ENCODE assay signal across 8 cellular contexts in genomic region chr1:202343652-202344349, GRCh38. TPM values are rescaled to one million over a fixed set of nuclear protein-coding genes. Genes with fewer than 3 reads are reported as not detected.
DNase-seq lines count a peak whose midpoint lies in the region; ATAC-seq, FAIRE-seq and TF ChIP-seq lines count a peak whose summit lies in the region.

No MANE protein-coding gene starts in this region.

- H3K79me2 ChIP-seq in K562 (ENCODE audit: control insufficient read depth, insufficient read depth, low read length) = peaks cover 31% of the 10 kb centered on the region

- no TSS peak for BruUV-seq in K562 (replicated peaks; lab: Mats Ljungman, UMichigan)

- H2AK5ac ChIP-seq in mesenchymal stem cell (ENCODE audit: low read length, severe bottlenecking) = no peak overlapping the region

- no peak overlapping the region for H2BK120ac ChIP-seq in mesenchymal stem cell (ENCODE audit: low read depth, low read length)

- no peak overlapping the region for H4K8ac ChIP-seq in mesenchymal stem cell (ENCODE audit: low read length)

- no peak overlapping the region for H3K23ac ChIP-seq in mesenchymal stem cell (ENCODE audit: low read length in 2 of 2)

- no peak overlapping the region for H3K4ac ChIP-seq in mesenchymal stem cell (ENCODE audit: low read depth in 1 of 2, low read length in 2 of 2)

- no peaks in the 10 kb centered on the region for H3K27me3 ChIP-seq in CD4-positive, alpha-beta T cell (ENCODE audit: control insufficient read depth, insufficient read depth, low read length)
- H3K27me3 ChIP-seq in HL-60 (ENCODE audit: insufficient read depth, poor library complexity, severe bottlenecking) = no peaks in the 10 kb centered on the region
- no peaks in the 10 kb centered on the region for H3K27me3 ChIP-seq in K562 (ENCODE audit: control insufficient read depth in 2 of 2, insufficient read depth in 2 of 2, low read length in 2 of 2)
- no peaks in the 10 kb centered on the region for H3K27me3 ChIP-seq in mesenchymal stem cell (ENCODE audit: control insufficient read depth in 1 of 2, insufficient read depth in 1 of 2, low read length in 2 of 2)

- no peaks in the 10 kb centered on the region for H3K27me3 Mint-ChIP-seq in CD4-positive, alpha-beta T cell

- POLR2A ChIA-PET in CD4-positive, alpha-beta T cell (lab: Charles Lee) = no interaction called here
- POLR2A ChIA-PET in K562 (lab: Yijun Ruan, JAX) = no interaction called here

- no peaks in the 10 kb centered on the region for H4K20me1 ChIP-seq in K562 (replicated peaks; ENCODE audit: control insufficient read depth, insufficient read depth, low read length)

- in situ Hi-C loops in K562 (cut with MboI) = no loop called here

- peak overlapping the region; percentile 21 for H3K27ac Mint-ChIP-seq in CD4-positive, alpha-beta T cell

- H3K9me3 Mint-ChIP-seq in CD4-positive, alpha-beta T cell = no peaks in the 10 kb centered on the region

- no peak overlapping the region for H2BK15ac ChIP-seq in mesenchymal stem cell (ENCODE audit: low read depth, poor library complexity, severe bottlenecking)

- peaks cover 35% of the 10 kb centered on the region for H3K4me1 Mint-ChIP-seq in CD4-positive, alpha-beta T cell (ENCODE audit: low read depth)

- no peaks in the 10 kb centered on the region for H3K9me3 ChIP-seq in CD4-positive, alpha-beta T cell (ENCODE audit: control insufficient read depth, low read length)
- H3K9me3 ChIP-seq in K562 (replicated peaks; ENCODE audit: control insufficient read depth, insufficient read depth, low read depth, low read length) (no peaks in the 10 kb centered on the region), mesenchymal stem cell (ENCODE audit: control insufficient read depth, low read length) (no peaks in the 10 kb centered on the region)

- H3K14ac ChIP-seq in mesenchymal stem cell (ENCODE audit: low read length in 2 of 2) = no peak overlapping the region

- peak overlapping the region; percentile 85 for H2AFZ ChIP-seq in K562 (ENCODE audit: low read depth, low read length)
- no peak overlapping the region for H2AFZ ChIP-seq in mesenchymal stem cell (ENCODE audit: low read depth, low read length)

- no peak overlapping the region for H4K91ac ChIP-seq in mesenchymal stem cell (ENCODE audit: low read length)

- peaks cover 5% of the 10 kb centered on the region for H3K79me1 ChIP-seq in mesenchymal stem cell (replicated peaks; ENCODE audit: low read length, poor library complexity, severe bottlenecking)

- H3K4me2 ChIP-seq in K562 (ENCODE audit: insufficient read depth, low read length) (no peak overlapping the region), mesenchymal stem cell (ENCODE audit: low read length, poor library complexity, severe bottlenecking) (no peak overlapping the region)

- H3K18ac ChIP-seq in mesenchymal stem cell (ENCODE audit: low read depth in 1 of 2, low read length in 2 of 2) = no peak overlapping the region

- H3K9ac ChIP-seq in K562 (ENCODE audit: insufficient read depth in 1 of 2, low read depth in 2 of 2, low read length in 2 of 2) (peak overlapping the region in 1 of 2 experiments; percentile 42; a peak in 2 of 4 replicates), mesenchymal stem cell (ENCODE audit: low read length) (peak overlapping the region; percentile 70)

- ATAC-seq in CD4-positive, alpha-beta T cell (ENCODE audit: poor library complexity) = no peak
- ATAC-seq in K562 = no peak
- ATAC-seq in GM18517 (IDR thresholded peaks at IDR 0.05; ENCODE audit: unreplicated experiment) = no peak

- H3K27ac ChIP-seq in CD4-positive, alpha-beta T cell (ENCODE audit: low read depth, low read length) = no peak overlapping the region
- H3K27ac ChIP-seq in HL-60 (replicated peaks) (peak overlapping the region; percentile 26; the same call in 1 of the 2 replicates), K562 (ENCODE audit: extremely low read depth, low read depth, low read length) (peak overlapping the region; percentile 14; the same call in 1 of the 3 replicates), mesenchymal stem cell (ENCODE audit: low read length, poor library complexity, severe bottlenecking) (no peak overlapping the region)

- TF ChIP-seq RAD21 in K562 (CRISPR knock-in tag; conservative IDR thresholded peaks at IDR 0.05 in 1 of 2, IDR thresholded peaks at IDR 0.05 in 1 of 2) = peak; percentile 75 to 84

- peak overlapping the region; percentile 74 for H3K4me3 Mint-ChIP-seq in CD4-positive, alpha-beta T cell

- H2BK12ac ChIP-seq in mesenchymal stem cell (ENCODE audit: low read length in 2 of 2) = no peak overlapping the region

- no peak overlapping the region for H2BK5ac ChIP-seq in mesenchymal stem cell (ENCODE audit: low read depth, low read length, poor library complexity, severe bottlenecking)

- intact Hi-C loops in CD4-positive, alpha-beta T cell (cut with DNase I, micrococcal nuclease) = loop anchor here (1.0 to 10.0 kb wide), 5 partner anchors 375 to 1451 kb away; partner anchors contain the start of genes IPO9 (in 1 of the 2), PCAT6 (in 1 of the 2), ZBED6 (in 1 of the 2) and ZC3H11A (in 1 of the 2)
- intact Hi-C loops in K562 (cut with micrococcal nuclease) (loop anchor here (2.0 to 10.0 kb wide), 4 partner anchors 118 to 371 kb away; partner anchors contain the start of gene SYT2), posterior cingulate gyrus (cut with DNase I) (no loop called here)

- no peak for TF ChIP-seq EP300 in K562 (IDR thresholded peaks at IDR 0.05; ENCODE audit: low read length)

- peak; percentile 69 for FAIRE-seq in K562 (lab: Jason Lieb, UNC)

- no peak for TF ChIP-seq POLR2A in K562 (conservative IDR thresholded peaks at IDR 0.05)

- H3K4me1 ChIP-seq in K562 (replicated peaks in 1 of 2; ENCODE audit: control insufficient read depth in 2 of 2, insufficient read depth in 2 of 2, low read length in 2 of 2) = peaks cover 7 to 11% of the 10 kb centered on the region in 2 experiments; a peak in 4 of 5 replicates
- H3K4me1 ChIP-seq in mesenchymal stem cell (ENCODE audit: control insufficient read depth, insufficient read depth, low read depth, low read length) = no peaks in the 10 kb centered on the region

- CTCF ChIA-PET in CD4-positive, alpha-beta T cell (lab: Charles Lee) = interaction anchor here (0.9 kb wide), 1 partner anchor 183 kb away, joined by 4 read pairs; the partner anchor contains the start of gene PTPN7
- CTCF ChIA-PET in K562 (lab: Yijun Ruan, JAX; ENCODE audit: low intra/inter-chr PET ratio) = interaction anchor here (0.6 to 2.6 kb wide), 5 partner anchors 155 to 376 kb away, joined by 3 to 15 read pairs (median 4); no protein-coding TSS in a partner anchor

- DNase-seq in CD4-positive, alpha-beta T cell = no peak
- DNase-seq in HL-60 (ENCODE audit: low read depth in 1 of 2, low spot score in 1 of 2) = peak in 1 of 2 experiments; percentile 29
- DNase-seq in NCI-H774 (lab: John Stamatoyannopoulos, UW) = peak; percentile 55
- peak; percentile 40 to 69 (median 46) for DNase-seq in K562 (ENCODE audit: extremely low read depth in 1 of 4, low spot score in 3 of 4)
- DNase-seq in mesenchymal stem cell = peak; percentile 63
- DNase-seq in COLO668 (lab: John Stamatoyannopoulos, UW; ENCODE audit: unreplicated experiment) = no peak
- no peak for DNase-seq in posterior cingulate gyrus

- H3K9me1 ChIP-seq in K562 (ENCODE audit: control insufficient read depth, insufficient read depth, low read length) = no peaks in the 10 kb centered on the region

- 37% methylated on average over 4 of the region's 4 CpGs for WGBS in K562 (ENCODE audit: insufficient coverage, low coverage, missing lambda C conversion rate)
- 56% methylated on average over 4 of the region's 4 CpGs for WGBS in mesenchymal stem cell

- TF ChIP-seq CTCF in CD4-positive, alpha-beta T cell (IDR thresholded peaks at IDR 0.05) = peak; percentile 84
- TF ChIP-seq CTCF in HL-60 (IDR thresholded peaks at IDR 0.05; ENCODE audit: insufficient read depth, low read length) = peak; percentile 41
- peak; percentile 64 to 93 (median 69); a peak in 5 of 6 replicates for TF ChIP-seq CTCF in K562 (IDR thresholded peaks at IDR 0.05 in 2 of 3, conservative IDR thresholded peaks at IDR 0.05 in 1 of 3; ENCODE audit: insufficient read depth in 2 of 3, low read depth in 1 of 3, low read length in 3 of 3)

- H3K4me3 ChIP-seq in HL-60 (replicated peaks; ENCODE audit: insufficient read depth, low read length) (no peak overlapping the region), K562 (no peak overlapping the region), mesenchymal stem cell (ENCODE audit: insufficient read depth in 1 of 2, low read depth in 1 of 2, low read length in 2 of 2) (no peak overlapping the region)

- peaks cover 9% of the 10 kb centered on the region for H3K36me3 Mint-ChIP-seq in CD4-positive, alpha-beta T cell (ENCODE audit: low read depth)

- H3K36me3 ChIP-seq in K562 (ENCODE audit: control insufficient read depth, insufficient read depth, low read length) (peaks cover 10% of the 10 kb centered on the region; the same call in 2 of the 3 replicates), mesenchymal stem cell (ENCODE audit: control insufficient read depth in 1 of 2, insufficient read depth in 2 of 2, low read depth in 1 of 2, low read length in 2 of 2) (no peaks in the 10 kb centered on the region)

RNA-seq across cellular contexts. Expression of gene UBE2T, which starts 2.1 kb away (rescaled TPM):
- 1 to 10 TPM; 1.1 TPM for total RNA-seq in CD4-positive, alpha-beta T cell
- 49.3 and 60.2 TPM in 2 replicates for total RNA-seq in K562 (2011; cell fraction: chromatin; rRNA removed; ENCODE audit: low replicate concordance)
- total RNA-seq in K562 (2011; cell fraction: nucleolus; rRNA removed) = 52.5 and 54.5 TPM in 2 replicates
- total RNA-seq in K562 (2011; cell fraction: nucleoplasm; rRNA removed) = 53.1 and 59.8 TPM in 2 replicates
- 98.8 and 112 TPM in 2 replicates for total RNA-seq in K562 (2014; rRNA removed)
- 168 and 186 TPM in 2 replicates for total RNA-seq in K562 (2014; rRNA removed; fragmentation: Illumina TruSeq; extraction: Trizol)
- total RNA-seq in K562 (2015; rRNA removed; fragmentation: Illumina TruSeq; extraction: Trizol) = 118 and 125 TPM in 2 replicates
- total RNA-seq in K562 (2021) = 91.4 and 94.6 TPM in 2 replicates
- polyA plus RNA-seq in K562 (2011; rRNA removed) = 320 and 356 TPM in 2 replicates
- 216 and 296 TPM in 2 replicates for polyA plus RNA-seq in K562 (2011; cell fraction: cytosol; rRNA removed)
- polyA plus RNA-seq in K562 (2011; cell fraction: nucleus; rRNA removed) = 130 and 199 TPM in 2 replicates
- 117 and 137 TPM in 2 replicates for polyA plus RNA-seq in K562 (2012)
- 197 and 225 TPM in 2 replicates for polyA plus RNA-seq in K562 (2014; fragmentation: Illumina TruSeq; extraction: Trizol)
- polyA plus RNA-seq in K562 (2014; fragmentation: Nextera tagmentation; extraction: Ambion mirVana) = 100 to 1,000 TPM; 388 to 438 TPM
- 168 and 181 TPM in 2 replicates for polyA plus RNA-seq in K562 (2014; rRNA removed)
- polyA minus RNA-seq in K562 (2011; rRNA and poly(A)+ RNA removed) = 137 and 150 TPM in 2 replicates
- polyA minus RNA-seq in K562 (2011; cell fraction: cytosol; rRNA and poly(A)+ RNA removed) = 51.0 and 60.2 TPM in 2 replicates
- polyA minus RNA-seq in K562 (2011; cell fraction: nucleus; rRNA and poly(A)+ RNA removed) = 35.4 and 57.3 TPM in 2 replicates
- 18.5 TPM for polyA plus RNA-seq in mesenchymal stem cell (2013, experiment 1 of 2)
- 19.1 TPM for polyA plus RNA-seq in mesenchymal stem cell (2013, experiment 2 of 2)

RNA-seq across cellular contexts. Expression of gene PPP1R12B, which starts 4.7 kb away (rescaled TPM):
- total RNA-seq in CD4-positive, alpha-beta T cell = 10 to 100 TPM; 15.0 to 15.3 TPM
- 182 and 275 TPM in 2 replicates for total RNA-seq in K562 (2011; cell fraction: chromatin; rRNA removed; ENCODE audit: low replicate concordance)
- 62.9 and 69.9 TPM in 2 replicates for total RNA-seq in K562 (2011; cell fraction: nucleolus; rRNA removed)
- total RNA-seq in K562 (2011; cell fraction: nucleoplasm; rRNA removed) = 103 and 122 TPM in 2 replicates
- total RNA-seq in K562 (2014; rRNA removed) = 6.9 and 7.8 TPM in 2 replicates
- 15.3 and 16.9 TPM in 2 replicates for total RNA-seq in K562 (2014; rRNA removed; fragmentation: Illumina TruSeq; extraction: Trizol)
- total RNA-seq in K562 (2015; rRNA removed; fragmentation: Illumina TruSeq; extraction: Trizol) = 12.0 and 16.5 TPM in 2 replicates
- 15.6 and 17.9 TPM in 2 replicates for total RNA-seq in K562 (2021)
- polyA plus RNA-seq in K562 (2011; rRNA removed) = 13.6 and 15.7 TPM in 2 replicates
- 14.8 and 18.9 TPM in 2 replicates for polyA plus RNA-seq in K562 (2011; cell fraction: cytosol; rRNA removed)
- 50.2 and 59.9 TPM in 2 replicates for polyA plus RNA-seq in K562 (2011; cell fraction: nucleus; rRNA removed)
- polyA plus RNA-seq in K562 (2012) = 3.4 and 5.3 TPM in 2 replicates
- 9.7 and 14.0 TPM in 2 replicates for polyA plus RNA-seq in K562 (2014; fragmentation: Illumina TruSeq; extraction: Trizol)
- 1 to 10 TPM in 1 of 2 experiments, under 1 TPM in 1; 0.73 to 1.1 TPM for polyA plus RNA-seq in K562 (2014; fragmentation: Nextera tagmentation; extraction: Ambion mirVana)
- polyA plus RNA-seq in K562 (2014; rRNA removed) = 6.9 and 7.9 TPM in 2 replicates
- polyA minus RNA-seq in K562 (2011; rRNA and poly(A)+ RNA removed) = 110 and 112 TPM in 2 replicates
- 13.2 and 15.7 TPM in 2 replicates for polyA minus RNA-seq in K562 (2011; cell fraction: cytosol; rRNA and poly(A)+ RNA removed)
- 85.2 and 142 TPM in 2 replicates for polyA minus RNA-seq in K562 (2011; cell fraction: nucleus; rRNA and poly(A)+ RNA removed)
- polyA plus RNA-seq in mesenchymal stem cell (2013, experiment 1 of 2) = 4.8 TPM
- polyA plus RNA-seq in mesenchymal stem cell (2013, experiment 2 of 2) = 3.0 TPM

Comparison
In these comparisons a context has a peak if more than half of its experiments do, and no peak if none do; other contexts are left out.
1. DNase-seq: peak in NCI-H774 (single experiment), K562 (4 of 4) and mesenchymal stem cell (single experiment); none in CD4-positive, alpha-beta T cell (0 of 10), COLO668 (single experiment) and posterior cingulate gyrus (0 of 10).
2. H3K27ac ChIP-seq: peak in HL-60 (single experiment) and K562 (single experiment); none in CD4-positive, alpha-beta T cell (single experiment) and mesenchymal stem cell (single experiment).
3. RNA of gene UBE2T, which starts 2.1 kb away (total RNA-seq): 49.3 to 186 TPM in K562; 1.1 TPM in CD4-positive, alpha-beta T cell; every median in the first group is over 10 times any median in the second.
4. Peak in every context shown above with its lines, with median percentiles within 50 percentile points of each other: CTCF ChIP-seq.